In the genomic region with DNA sequence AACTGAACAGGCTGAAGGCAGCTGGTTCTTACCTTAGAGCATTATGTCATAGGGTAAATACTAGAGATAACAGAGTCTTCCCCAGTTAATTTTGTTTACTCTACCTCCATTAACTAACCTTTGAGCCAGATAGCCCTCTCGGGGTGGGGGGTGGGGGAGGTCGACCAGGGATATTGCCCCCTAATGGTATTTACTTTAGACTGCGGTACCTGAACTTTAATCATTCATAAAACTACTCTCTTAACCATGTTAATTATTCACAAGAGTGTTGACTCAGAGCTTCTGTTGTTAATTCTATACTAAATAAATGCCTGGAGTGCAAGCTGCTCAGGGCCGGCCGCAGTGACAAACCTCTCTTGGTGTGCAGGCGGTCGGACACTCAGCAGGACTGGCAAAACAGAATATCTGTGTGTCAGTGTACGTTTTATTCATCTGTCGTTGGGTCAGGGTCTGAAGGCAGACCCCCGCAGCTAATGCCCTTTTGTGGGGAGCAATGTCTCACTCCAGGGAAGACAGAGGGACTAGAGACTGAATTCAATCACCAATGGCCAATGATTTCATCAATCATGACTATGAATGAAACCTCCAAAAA, we compare ENCODE assay signal across 1 cellular context.
TF ChIP-seq lines count a peak whose summit lies in the region.

No MANE protein-coding gene starts in this region.

TF ChIP-seq in HepG2, 621 proteins besides CTCF, POLR2A, EP300 and RAD21 (continued from another document and continues in another):
- TF ChIP-seq, protein P1, sequence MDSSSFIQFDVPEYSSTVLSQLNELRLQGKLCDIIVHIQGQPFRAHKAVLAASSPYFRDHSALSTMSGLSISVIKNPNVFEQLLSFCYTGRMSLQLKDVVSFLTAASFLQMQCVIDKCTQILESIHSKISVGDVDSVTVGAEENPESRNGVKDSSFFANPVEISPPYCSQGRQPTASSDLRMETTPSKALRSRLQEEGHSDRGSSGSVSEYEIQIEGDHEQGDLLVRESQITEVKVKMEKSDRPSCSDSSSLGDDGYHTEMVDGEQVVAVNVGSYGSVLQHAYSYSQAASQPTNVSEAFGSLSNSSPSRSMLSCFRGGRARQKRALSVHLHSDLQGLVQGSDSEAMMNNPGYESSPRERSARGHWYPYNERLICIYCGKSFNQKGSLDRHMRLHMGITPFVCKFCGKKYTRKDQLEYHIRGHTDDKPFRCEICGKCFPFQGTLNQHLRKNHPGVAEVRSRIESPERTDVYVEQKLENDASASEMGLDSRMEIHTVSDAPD (CRISPR knock-in tag; IDR thresholded peaks at IDR 0.05) = peak; percentile 30; the same call in 1 of the 2 replicates
- TF ChIP-seq, protein P2, sequence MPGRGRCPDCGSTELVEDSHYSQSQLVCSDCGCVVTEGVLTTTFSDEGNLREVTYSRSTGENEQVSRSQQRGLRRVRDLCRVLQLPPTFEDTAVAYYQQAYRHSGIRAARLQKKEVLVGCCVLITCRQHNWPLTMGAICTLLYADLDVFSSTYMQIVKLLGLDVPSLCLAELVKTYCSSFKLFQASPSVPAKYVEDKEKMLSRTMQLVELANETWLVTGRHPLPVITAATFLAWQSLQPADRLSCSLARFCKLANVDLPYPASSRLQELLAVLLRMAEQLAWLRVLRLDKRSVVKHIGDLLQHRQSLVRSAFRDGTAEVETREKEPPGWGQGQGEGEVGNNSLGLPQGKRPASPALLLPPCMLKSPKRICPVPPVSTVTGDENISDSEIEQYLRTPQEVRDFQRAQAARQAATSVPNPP (CRISPR knock-in tag; IDR thresholded peaks at IDR 0.05) = 0 out of 2 replicates have a peak, but pooled peaks have one; percentile 37
- TF ChIP-seq SAFB2 (CRISPR knock-in tag; IDR thresholded peaks at IDR 0.05; ENCODE audit: borderline replicate concordance, low read depth) (peak; percentile 47; the same call in 1 of the 2 replicates), NAIF1 (CRISPR knock-in tag; IDR thresholded peaks at IDR 0.05; ENCODE audit: borderline replicate concordance) (peak; percentile 24; the same call in 1 of the 2 replicates), FOXA3 (CRISPR knock-in tag; IDR thresholded peaks at IDR 0.05) (peak; percentile 98), NFKBIZ (CRISPR knock-in tag; IDR thresholded peaks at IDR 0.05) (peak; percentile 79; the same call in 1 of the 2 replicates), GABPA (IDR thresholded peaks at IDR 0.05; ENCODE audit: low read depth, low read length) (no peak), GABPA (CRISPR knock-in tag; IDR thresholded peaks at IDR 0.05; ENCODE audit: low read depth) (no peak), ZNF567 (CRISPR knock-in tag; IDR thresholded peaks at IDR 0.05; ENCODE audit: borderline replicate concordance) (peak; percentile 80; the same call in 1 of the 2 replicates), ZNF317 (CRISPR knock-in tag; IDR thresholded peaks at IDR 0.05) (peak; percentile 93), ZNF598 (CRISPR knock-in tag; IDR thresholded peaks at IDR 0.05; ENCODE audit: borderline replicate concordance) (no peak), SKI (IDR thresholded peaks at IDR 0.05; ENCODE audit: partially characterized antibody) (peak; percentile 69), SALL1 (CRISPR knock-in tag; IDR thresholded peaks at IDR 0.05) (peak; percentile 96), NCOA1 (CRISPR knock-in tag; IDR thresholded peaks at IDR 0.05) (peak; percentile 78; the same call in 1 of the 2 replicates), EEA1 (CRISPR knock-in tag; IDR thresholded peaks at IDR 0.05; ENCODE audit: borderline replicate concordance) (no peak), ZNF326 (CRISPR knock-in tag; IDR thresholded peaks at IDR 0.05; ENCODE audit: borderline replicate concordance) (no peak), ZNF431 (CRISPR knock-in tag; IDR thresholded peaks at IDR 0.05; ENCODE audit: borderline replicate concordance, low read depth) (0 out of 2 replicates have a peak, but pooled peaks have one; percentile 70), HOXA5 (CRISPR knock-in tag; IDR thresholded peaks at IDR 0.05) (peak; percentile 75), KDM5B (CRISPR knock-in tag; IDR thresholded peaks at IDR 0.05; ENCODE audit: borderline replicate concordance) (no peak), ZNF143 (CRISPR knock-in tag; IDR thresholded peaks at IDR 0.05) (no peak), MZF1 (CRISPR knock-in tag; IDR thresholded peaks at IDR 0.05; ENCODE audit: borderline replicate concordance) (no peak), KLF11 (CRISPR knock-in tag; IDR thresholded peaks at IDR 0.05) (peak; percentile 79; the same call in 1 of the 2 replicates), TOPORS (CRISPR knock-in tag; IDR thresholded peaks at IDR 0.05) (peak; percentile 88), ZNF337 (CRISPR knock-in tag; IDR thresholded peaks at IDR 0.05; ENCODE audit: borderline replicate concordance, low read depth) (0 out of 2 replicates have a peak, but pooled peaks have one; percentile 43), ZNF570 (CRISPR knock-in tag; IDR thresholded peaks at IDR 0.05; ENCODE audit: borderline replicate concordance) (no peak), BRD4 (CRISPR knock-in tag; IDR thresholded peaks at IDR 0.05) (peak; percentile 56; the same call in 1 of the 2 replicates), SOX5 (CRISPR knock-in tag; IDR thresholded peaks at IDR 0.05; ENCODE audit: borderline replicate concordance) (peak; percentile 90), ZNF841 (CRISPR knock-in tag; IDR thresholded peaks at IDR 0.05; ENCODE audit: borderline replicate concordance) (no peak), HDAC6 (IDR thresholded peaks at IDR 0.05; ENCODE audit: low read depth, low read length) (no peak), ZNF678 (CRISPR knock-in tag; IDR thresholded peaks at IDR 0.05) (no peak), FOXK1 (CRISPR knock-in tag; IDR thresholded peaks at IDR 0.05; ENCODE audit: borderline replicate concordance, low read depth) (peak; percentile 90), ZNF530 (CRISPR knock-in tag; IDR thresholded peaks at IDR 0.05; ENCODE audit: low read depth) (no peak), TBP (CRISPR knock-in tag; IDR thresholded peaks at IDR 0.05) (no peak), ZFX (CRISPR knock-in tag; IDR thresholded peaks at IDR 0.05; ENCODE audit: low read depth) (0 out of 2 replicates have a peak, but pooled peaks have one; percentile 52)
- TF ChIP-seq, protein P3, sequence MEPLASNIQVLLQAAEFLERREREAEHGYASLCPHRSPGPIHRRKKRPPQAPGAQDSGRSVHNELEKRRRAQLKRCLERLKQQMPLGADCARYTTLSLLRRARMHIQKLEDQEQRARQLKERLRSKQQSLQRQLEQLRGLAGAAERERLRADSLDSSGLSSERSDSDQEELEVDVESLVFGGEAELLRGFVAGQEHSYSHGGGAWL (CRISPR knock-in tag; IDR thresholded peaks at IDR 0.05) = no peak
- TF ChIP-seq, protein P4, sequence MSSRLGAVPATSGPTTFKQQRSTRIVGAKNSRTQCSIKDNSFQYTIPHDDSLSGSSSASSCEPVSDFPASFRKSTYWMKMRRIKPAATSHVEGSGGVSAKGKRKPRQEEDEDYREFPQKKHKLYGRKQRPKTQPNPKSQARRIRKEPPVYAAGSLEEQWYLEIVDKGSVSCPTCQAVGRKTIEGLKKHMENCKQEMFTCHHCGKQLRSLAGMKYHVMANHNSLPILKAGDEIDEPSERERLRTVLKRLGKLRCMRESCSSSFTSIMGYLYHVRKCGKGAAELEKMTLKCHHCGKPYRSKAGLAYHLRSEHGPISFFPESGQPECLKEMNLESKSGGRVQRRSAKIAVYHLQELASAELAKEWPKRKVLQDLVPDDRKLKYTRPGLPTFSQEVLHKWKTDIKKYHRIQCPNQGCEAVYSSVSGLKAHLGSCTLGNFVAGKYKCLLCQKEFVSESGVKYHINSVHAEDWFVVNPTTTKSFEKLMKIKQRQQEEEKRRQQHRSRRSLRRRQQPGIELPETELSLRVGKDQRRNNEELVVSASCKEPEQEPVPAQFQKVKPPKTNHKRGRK (CRISPR knock-in tag; IDR thresholded peaks at IDR 0.05) = no peak
- TF ChIP-seq, protein P5, sequence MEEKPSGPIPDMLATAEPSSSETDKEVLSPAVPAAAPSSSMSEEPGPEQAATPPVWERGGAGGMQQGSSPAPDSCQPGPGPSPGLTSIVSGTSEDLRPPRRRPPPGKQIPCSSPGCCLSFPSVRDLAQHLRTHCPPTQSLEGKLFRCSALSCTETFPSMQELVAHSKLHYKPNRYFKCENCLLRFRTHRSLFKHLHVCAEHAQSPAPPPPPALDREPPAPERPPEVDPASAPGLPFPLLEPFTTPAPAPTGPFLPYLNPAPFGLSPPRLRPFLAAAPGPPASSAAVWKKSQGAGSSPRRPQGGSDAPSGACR (CRISPR knock-in tag; IDR thresholded peaks at IDR 0.05) = peak; percentile 31
- TF ChIP-seq, protein P6, sequence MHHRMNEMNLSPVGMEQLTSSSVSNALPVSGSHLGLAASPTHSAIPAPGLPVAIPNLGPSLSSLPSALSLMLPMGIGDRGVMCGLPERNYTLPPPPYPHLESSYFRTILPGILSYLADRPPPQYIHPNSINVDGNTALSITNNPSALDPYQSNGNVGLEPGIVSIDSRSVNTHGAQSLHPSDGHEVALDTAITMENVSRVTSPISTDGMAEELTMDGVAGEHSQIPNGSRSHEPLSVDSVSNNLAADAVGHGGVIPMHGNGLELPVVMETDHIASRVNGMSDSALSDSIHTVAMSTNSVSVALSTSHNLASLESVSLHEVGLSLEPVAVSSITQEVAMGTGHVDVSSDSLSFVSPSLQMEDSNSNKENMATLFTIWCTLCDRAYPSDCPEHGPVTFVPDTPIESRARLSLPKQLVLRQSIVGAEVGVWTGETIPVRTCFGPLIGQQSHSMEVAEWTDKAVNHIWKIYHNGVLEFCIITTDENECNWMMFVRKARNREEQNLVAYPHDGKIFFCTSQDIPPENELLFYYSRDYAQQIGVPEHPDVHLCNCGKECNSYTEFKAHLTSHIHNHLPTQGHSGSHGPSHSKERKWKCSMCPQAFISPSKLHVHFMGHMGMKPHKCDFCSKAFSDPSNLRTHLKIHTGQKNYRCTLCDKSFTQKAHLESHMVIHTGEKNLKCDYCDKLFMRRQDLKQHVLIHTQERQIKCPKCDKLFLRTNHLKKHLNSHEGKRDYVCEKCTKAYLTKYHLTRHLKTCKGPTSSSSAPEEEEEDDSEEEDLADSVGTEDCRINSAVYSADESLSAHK (CRISPR knock-in tag; IDR thresholded peaks at IDR 0.05; ENCODE audit: borderline replicate concordance) = no peak
- TF ChIP-seq, protein P7, sequence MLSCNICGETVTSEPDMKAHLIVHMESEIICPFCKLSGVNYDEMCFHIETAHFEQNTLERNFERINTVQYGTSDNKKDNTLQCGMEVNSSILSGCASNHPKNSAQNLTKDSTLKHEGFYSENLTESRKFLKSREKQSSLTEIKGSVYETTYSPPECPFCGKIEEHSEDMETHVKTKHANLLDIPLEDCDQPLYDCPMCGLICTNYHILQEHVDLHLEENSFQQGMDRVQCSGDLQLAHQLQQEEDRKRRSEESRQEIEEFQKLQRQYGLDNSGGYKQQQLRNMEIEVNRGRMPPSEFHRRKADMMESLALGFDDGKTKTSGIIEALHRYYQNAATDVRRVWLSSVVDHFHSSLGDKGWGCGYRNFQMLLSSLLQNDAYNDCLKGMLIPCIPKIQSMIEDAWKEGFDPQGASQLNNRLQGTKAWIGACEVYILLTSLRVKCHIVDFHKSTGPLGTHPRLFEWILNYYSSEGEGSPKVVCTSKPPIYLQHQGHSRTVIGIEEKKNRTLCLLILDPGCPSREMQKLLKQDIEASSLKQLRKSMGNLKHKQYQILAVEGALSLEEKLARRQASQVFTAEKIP (CRISPR knock-in tag; IDR thresholded peaks at IDR 0.05; ENCODE audit: borderline replicate concordance) = no peak
- TF ChIP-seq, protein P8, sequence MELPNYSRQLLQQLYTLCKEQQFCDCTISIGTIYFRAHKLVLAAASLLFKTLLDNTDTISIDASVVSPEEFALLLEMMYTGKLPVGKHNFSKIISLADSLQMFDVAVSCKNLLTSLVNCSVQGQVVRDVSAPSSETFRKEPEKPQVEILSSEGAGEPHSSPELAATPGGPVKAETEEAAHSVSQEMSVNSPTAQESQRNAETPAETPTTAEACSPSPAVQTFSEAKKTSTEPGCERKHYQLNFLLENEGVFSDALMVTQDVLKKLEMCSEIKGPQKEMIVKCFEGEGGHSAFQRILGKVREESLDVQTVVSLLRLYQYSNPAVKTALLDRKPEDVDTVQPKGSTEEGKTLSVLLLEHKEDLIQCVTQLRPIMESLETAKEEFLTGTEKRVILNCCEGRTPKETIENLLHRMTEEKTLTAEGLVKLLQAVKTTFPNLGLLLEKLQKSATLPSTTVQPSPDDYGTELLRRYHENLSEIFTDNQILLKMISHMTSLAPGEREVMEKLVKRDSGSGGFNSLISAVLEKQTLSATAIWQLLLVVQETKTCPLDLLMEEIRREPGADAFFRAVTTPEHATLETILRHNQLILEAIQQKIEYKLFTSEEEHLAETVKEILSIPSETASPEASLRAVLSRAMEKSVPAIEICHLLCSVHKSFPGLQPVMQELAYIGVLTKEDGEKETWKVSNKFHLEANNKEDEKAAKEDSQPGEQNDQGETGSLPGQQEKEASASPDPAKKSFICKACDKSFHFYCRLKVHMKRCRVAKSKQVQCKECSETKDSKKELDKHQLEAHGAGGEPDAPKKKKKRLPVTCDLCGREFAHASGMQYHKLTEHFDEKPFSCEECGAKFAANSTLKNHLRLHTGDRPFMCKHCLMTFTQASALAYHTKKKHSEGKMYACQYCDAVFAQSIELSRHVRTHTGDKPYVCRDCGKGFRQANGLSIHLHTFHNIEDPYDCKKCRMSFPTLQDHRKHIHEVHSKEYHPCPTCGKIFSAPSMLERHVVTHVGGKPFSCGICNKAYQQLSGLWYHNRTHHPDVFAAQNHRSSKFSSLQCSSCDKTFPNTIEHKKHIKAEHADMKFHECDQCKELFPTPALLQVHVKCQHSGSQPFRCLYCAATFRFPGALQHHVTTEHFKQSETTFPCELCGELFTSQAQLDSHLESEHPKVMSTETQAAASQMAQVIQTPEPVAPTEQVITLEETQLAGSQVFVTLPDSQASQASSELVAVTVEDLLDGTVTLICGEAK (IDR thresholded peaks at IDR 0.05) = no peak
- TF ChIP-seq, protein P8 (CRISPR knock-in tag; IDR thresholded peaks at IDR 0.05) = peak; percentile 72; the same call in 1 of the 2 replicates
